1 cellular context compared by ENCODE assay signal in the genomic region with DNA sequence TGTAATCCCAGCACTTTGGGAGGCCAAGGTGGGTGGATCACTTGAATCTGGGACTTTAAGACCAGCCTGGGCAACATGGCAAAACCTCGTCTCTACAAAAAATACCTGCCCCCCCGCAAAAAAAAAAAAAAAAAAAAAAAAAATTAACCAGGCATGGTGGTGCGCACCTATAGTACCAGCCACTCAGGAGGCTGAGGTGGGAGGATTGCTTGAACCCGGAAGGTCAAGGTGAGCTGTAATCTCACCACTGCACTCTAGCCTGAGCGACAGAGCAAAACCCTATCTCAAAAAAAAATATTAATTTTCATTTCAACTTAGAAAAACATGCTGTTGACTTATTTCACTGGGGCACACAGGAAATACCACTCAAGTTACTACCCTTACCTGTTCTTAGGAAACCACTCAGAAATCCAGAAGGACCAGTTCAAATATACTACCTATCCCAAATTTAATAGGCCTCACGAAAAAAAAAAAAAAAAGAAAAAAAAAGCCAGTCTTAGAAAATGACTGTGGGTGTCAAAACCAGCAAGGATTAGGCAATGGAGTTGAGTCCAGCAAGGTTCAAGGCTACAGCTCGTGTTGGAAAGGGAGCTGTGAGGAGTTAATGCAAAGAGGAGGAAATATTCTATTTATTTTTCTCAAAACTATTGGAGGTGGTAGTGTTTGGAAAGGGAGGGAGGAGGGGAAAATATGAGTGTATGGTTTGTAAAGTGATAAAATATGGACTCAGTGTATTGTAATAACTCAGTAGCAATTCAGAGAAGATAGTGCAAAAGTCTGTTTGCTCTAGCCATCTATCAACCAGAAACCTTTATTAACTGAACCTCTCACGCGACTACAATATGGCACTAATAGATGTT.
A peak's percentile ranks its signal among the peaks of the same experiment; 100 is the strongest.
TF ChIP-seq lines count a peak whose summit lies in the region.

No MANE protein-coding gene starts in this region.

TF ChIP-seq in HepG2, 621 proteins besides CTCF, POLR2A, EP300 and RAD21 (continued from another document and continues in another):
- TF ChIP-seq ZNF790 (CRISPR knock-in tag; IDR thresholded peaks at IDR 0.05; ENCODE audit: borderline replicate concordance) (peak; percentile 71; the same call in 1 of the 2 replicates), ISL2 (CRISPR knock-in tag; IDR thresholded peaks at IDR 0.05) (peak; percentile 74), SOX13 (IDR thresholded peaks at IDR 0.05) (peak; percentile 3; the same call in 1 of the 2 replicates), SOX13 (CRISPR knock-in tag; conservative IDR thresholded peaks at IDR 0.05 in 1 of 2, IDR thresholded peaks at IDR 0.05 in 1 of 2) (peak in 1 of 2 experiments; percentile 90; a peak in 2 of 4 replicates), MIER2 (CRISPR knock-in tag; IDR thresholded peaks at IDR 0.05) (peak; percentile 55; the same call in 1 of the 2 replicates), MIER3 (CRISPR knock-in tag; IDR thresholded peaks at IDR 0.05; ENCODE audit: borderline replicate concordance) (peak; percentile 95), U2AF1 (optimal IDR thresholded peaks at IDR 0.05; ENCODE audit: low read depth, low read length) (no peak), ESRRA (CRISPR knock-in tag; IDR thresholded peaks at IDR 0.05; ENCODE audit: low read depth) (0 out of 2 replicates have a peak, but pooled peaks have one; percentile 25), PPARG (CRISPR knock-in tag; conservative IDR thresholded peaks at IDR 0.05) (peak; percentile 87), ZNF274 (CRISPR knock-in tag; IDR thresholded peaks at IDR 0.05) (no peak), CENPT (CRISPR knock-in tag; IDR thresholded peaks at IDR 0.05; ENCODE audit: low read depth) (no peak), ZNF124 (CRISPR knock-in tag; IDR thresholded peaks at IDR 0.05) (peak; percentile 28; the same call in 1 of the 2 replicates), SALL1 (CRISPR knock-in tag; IDR thresholded peaks at IDR 0.05) (peak; percentile 93; the same call in 1 of the 2 replicates), NFATC3 (CRISPR knock-in tag; IDR thresholded peaks at IDR 0.05) (no peak), ONECUT2 (CRISPR knock-in tag; IDR thresholded peaks at IDR 0.05) (0 out of 2 replicates have a peak, but pooled peaks have one; percentile 26), ZNF446 (CRISPR knock-in tag; IDR thresholded peaks at IDR 0.05) (no peak), RCOR2 (CRISPR knock-in tag; IDR thresholded peaks at IDR 0.05) (peak; percentile 88), KDM6A (CRISPR knock-in tag; IDR thresholded peaks at IDR 0.05; ENCODE audit: low read depth) (peak; percentile 75), ZNF766 (CRISPR knock-in tag; IDR thresholded peaks at IDR 0.05; ENCODE audit: borderline replicate concordance) (no peak), MBD4 (IDR thresholded peaks at IDR 0.05; ENCODE audit: borderline replicate concordance, low read length) (0 out of 2 replicates have a peak, but pooled peaks have one; percentile 65), RXRB (CRISPR knock-in tag; IDR thresholded peaks at IDR 0.05; ENCODE audit: borderline replicate concordance) (peak; percentile 89), TBL1XR1 (IDR thresholded peaks at IDR 0.05; ENCODE audit: borderline replicate concordance, low read length, partially characterized antibody) (peak; percentile 70)
- TF ChIP-seq, protein P1, sequence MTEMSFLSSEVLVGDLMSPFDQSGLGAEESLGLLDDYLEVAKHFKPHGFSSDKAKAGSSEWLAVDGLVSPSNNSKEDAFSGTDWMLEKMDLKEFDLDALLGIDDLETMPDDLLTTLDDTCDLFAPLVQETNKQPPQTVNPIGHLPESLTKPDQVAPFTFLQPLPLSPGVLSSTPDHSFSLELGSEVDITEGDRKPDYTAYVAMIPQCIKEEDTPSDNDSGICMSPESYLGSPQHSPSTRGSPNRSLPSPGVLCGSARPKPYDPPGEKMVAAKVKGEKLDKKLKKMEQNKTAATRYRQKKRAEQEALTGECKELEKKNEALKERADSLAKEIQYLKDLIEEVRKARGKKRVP (CRISPR knock-in tag; IDR thresholded peaks at IDR 0.05): peak in 1 of 2 experiments; percentile 78; a peak in 2 of 4 replicates
- TF ChIP-seq, protein P2, sequence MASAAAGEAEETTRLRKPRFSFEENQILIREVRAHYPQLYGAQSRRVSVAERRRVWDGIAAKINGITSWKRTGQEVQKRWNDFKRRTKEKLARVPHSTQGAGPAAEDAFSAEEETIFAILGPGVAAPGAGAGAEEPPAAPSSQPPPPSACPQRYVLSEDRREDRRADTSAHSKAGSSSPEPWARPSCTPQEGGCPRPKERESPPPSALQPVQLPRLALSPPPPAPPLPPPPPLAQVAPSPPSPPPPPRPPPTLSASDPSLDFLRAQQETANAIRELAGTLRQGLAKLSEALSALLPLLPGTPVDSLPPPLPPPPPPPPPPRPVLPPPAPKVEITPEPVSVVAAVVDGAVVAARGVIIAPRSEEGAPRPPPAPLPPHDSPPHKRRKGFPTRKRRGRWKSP (CRISPR knock-in tag; IDR thresholded peaks at IDR 0.05): peak; percentile 55; the same call in 1 of the 2 replicates
- TF ChIP-seq, protein P3, sequence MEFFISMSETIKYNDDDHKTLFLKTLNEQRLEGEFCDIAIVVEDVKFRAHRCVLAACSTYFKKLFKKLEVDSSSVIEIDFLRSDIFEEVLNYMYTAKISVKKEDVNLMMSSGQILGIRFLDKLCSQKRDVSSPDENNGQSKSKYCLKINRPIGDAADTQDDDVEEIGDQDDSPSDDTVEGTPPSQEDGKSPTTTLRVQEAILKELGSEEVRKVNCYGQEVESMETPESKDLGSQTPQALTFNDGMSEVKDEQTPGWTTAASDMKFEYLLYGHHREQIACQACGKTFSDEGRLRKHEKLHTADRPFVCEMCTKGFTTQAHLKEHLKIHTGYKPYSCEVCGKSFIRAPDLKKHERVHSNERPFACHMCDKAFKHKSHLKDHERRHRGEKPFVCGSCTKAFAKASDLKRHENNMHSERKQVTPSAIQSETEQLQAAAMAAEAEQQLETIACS (CRISPR knock-in tag; IDR thresholded peaks at IDR 0.05): no peak
- TF ChIP-seq, protein P4, sequence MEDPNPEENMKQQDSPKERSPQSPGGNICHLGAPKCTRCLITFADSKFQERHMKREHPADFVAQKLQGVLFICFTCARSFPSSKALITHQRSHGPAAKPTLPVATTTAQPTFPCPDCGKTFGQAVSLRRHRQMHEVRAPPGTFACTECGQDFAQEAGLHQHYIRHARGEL (CRISPR knock-in tag; IDR thresholded peaks at IDR 0.05): no peak
- TF ChIP-seq, protein P5, sequence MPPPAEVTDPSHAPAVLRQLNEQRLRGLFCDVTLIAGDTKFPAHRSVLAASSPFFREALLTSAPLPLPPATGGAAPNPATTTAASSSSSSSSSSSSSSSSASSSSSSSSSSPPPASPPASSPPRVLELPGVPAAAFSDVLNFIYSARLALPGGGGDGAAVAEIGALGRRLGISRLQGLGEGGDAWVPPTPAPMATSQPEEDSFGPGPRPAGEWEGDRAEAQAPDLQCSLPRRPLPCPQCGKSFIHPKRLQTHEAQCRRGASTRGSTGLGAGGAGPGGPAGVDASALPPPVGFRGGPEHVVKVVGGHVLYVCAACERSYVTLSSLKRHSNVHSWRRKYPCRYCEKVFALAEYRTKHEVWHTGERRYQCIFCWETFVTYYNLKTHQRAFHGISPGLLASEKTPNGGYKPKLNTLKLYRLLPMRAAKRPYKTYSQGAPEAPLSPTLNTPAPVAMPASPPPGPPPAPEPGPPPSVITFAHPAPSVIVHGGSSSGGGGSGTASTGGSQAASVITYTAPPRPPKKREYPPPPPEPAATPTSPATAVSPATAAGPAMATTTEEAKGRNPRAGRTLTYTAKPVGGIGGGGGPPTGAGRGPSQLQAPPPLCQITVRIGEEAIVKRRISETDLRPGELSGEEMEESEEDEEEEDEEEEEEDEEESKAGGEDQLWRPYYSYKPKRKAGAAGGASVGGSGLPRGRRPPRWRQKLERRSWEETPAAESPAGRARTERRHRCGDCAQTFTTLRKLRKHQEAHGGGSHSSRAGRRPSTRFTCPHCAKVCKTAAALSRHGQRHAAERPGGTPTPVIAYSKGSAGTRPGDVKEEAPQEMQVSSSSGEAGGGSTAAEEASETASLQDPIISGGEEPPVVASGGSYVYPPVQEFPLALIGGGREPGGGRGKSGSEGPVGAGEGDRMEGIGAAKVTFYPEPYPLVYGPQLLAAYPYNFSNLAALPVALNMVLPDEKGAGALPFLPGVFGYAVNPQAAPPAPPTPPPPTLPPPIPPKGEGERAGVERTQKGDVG (CRISPR knock-in tag; IDR thresholded peaks at IDR 0.05; ENCODE audit: borderline replicate concordance): peak; percentile 62; the same call in 1 of the 2 replicates
- TF ChIP-seq, protein P6, sequence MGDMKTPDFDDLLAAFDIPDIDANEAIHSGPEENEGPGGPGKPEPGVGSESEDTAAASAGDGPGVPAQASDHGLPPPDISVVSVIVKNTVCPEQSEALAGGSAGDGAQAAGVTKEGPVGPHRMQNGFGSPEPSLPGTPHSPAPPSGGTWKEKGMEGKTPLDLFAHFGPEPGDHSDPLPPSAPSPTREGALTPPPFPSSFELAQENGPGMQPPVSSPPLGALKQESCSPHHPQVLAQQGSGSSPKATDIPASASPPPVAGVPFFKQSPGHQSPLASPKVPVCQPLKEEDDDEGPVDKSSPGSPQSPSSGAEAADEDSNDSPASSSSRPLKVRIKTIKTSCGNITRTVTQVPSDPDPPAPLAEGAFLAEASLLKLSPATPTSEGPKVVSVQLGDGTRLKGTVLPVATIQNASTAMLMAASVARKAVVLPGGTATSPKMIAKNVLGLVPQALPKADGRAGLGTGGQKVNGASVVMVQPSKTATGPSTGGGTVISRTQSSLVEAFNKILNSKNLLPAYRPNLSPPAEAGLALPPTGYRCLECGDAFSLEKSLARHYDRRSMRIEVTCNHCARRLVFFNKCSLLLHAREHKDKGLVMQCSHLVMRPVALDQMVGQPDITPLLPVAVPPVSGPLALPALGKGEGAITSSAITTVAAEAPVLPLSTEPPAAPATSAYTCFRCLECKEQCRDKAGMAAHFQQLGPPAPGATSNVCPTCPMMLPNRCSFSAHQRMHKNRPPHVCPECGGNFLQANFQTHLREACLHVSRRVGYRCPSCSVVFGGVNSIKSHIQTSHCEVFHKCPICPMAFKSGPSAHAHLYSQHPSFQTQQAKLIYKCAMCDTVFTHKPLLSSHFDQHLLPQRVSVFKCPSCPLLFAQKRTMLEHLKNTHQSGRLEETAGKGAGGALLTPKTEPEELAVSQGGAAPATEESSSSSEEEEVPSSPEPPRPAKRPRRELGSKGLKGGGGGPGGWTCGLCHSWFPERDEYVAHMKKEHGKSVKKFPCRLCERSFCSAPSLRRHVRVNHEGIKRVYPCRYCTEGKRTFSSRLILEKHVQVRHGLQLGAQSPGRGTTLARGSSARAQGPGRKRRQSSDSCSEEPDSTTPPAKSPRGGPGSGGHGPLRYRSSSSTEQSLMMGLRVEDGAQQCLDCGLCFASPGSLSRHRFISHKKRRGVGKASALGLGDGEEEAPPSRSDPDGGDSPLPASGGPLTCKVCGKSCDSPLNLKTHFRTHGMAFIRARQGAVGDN (CRISPR knock-in tag; IDR thresholded peaks at IDR 0.05): no peak
- TF ChIP-seq, protein P7, sequence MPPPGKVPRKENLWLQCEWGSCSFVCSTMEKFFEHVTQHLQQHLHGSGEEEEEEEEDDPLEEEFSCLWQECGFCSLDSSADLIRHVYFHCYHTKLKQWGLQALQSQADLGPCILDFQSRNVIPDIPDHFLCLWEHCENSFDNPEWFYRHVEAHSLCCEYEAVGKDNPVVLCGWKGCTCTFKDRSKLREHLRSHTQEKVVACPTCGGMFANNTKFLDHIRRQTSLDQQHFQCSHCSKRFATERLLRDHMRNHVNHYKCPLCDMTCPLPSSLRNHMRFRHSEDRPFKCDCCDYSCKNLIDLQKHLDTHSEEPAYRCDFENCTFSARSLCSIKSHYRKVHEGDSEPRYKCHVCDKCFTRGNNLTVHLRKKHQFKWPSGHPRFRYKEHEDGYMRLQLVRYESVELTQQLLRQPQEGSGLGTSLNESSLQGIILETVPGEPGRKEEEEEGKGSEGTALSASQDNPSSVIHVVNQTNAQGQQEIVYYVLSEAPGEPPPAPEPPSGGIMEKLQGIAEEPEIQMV (CRISPR knock-in tag; IDR thresholded peaks at IDR 0.05; ENCODE audit: low read depth): peak; percentile 67; the same call in 1 of the 2 replicates
- TF ChIP-seq, protein P8, sequence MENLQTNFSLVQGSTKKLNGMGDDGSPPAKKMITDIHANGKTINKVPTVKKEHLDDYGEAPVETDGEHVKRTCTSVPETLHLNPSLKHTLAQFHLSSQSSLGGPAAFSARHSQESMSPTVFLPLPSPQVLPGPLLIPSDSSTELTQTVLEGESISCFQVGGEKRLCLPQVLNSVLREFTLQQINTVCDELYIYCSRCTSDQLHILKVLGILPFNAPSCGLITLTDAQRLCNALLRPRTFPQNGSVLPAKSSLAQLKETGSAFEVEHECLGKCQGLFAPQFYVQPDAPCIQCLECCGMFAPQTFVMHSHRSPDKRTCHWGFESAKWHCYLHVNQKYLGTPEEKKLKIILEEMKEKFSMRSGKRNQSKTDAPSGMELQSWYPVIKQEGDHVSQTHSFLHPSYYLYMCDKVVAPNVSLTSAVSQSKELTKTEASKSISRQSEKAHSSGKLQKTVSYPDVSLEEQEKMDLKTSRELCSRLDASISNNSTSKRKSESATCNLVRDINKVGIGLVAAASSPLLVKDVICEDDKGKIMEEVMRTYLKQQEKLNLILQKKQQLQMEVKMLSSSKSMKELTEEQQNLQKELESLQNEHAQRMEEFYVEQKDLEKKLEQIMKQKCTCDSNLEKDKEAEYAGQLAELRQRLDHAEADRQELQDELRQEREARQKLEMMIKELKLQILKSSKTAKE (CRISPR knock-in tag; IDR thresholded peaks at IDR 0.05; ENCODE audit: borderline replicate concordance): 0 out of 2 replicates have a peak, but pooled peaks have one; percentile 33
- TF ChIP-seq, protein P9, sequence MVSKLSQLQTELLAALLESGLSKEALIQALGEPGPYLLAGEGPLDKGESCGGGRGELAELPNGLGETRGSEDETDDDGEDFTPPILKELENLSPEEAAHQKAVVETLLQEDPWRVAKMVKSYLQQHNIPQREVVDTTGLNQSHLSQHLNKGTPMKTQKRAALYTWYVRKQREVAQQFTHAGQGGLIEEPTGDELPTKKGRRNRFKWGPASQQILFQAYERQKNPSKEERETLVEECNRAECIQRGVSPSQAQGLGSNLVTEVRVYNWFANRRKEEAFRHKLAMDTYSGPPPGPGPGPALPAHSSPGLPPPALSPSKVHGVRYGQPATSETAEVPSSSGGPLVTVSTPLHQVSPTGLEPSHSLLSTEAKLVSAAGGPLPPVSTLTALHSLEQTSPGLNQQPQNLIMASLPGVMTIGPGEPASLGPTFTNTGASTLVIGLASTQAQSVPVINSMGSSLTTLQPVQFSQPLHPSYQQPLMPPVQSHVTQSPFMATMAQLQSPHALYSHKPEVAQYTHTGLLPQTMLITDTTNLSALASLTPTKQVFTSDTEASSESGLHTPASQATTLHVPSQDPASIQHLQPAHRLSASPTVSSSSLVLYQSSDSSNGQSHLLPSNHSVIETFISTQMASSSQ (IDR thresholded peaks at IDR 0.05; ENCODE audit: low read depth): peak; percentile 45
- TF ChIP-seq, protein P9 (CRISPR knock-in tag; IDR thresholded peaks at IDR 0.05; ENCODE audit: borderline replicate concordance): peak; percentile 61; the same call in 1 of the 2 replicates
